ENCODE assay signal across 26 cellular contexts in the genomic region with DNA sequence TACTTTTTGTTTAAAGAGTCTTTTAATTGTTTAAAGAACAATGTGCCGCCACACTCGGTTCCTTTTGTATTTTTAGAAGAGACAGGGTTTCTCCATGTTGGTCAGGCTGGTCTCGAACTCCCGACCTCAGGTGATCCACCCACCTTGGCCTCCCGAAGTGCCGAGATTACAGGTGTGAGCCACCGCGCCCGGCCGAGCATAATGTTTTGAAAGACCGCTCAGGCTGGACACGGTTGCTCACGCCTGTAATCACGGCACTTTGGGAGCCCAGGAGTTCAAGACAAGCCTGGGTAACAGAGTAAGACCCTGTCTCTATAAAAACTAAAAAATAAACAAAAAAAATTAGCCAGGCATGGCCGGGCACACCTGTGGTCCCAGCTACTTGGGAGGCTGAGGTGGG.
"Had no signal": no experiment of that assay in that cellular context is flagged by ENCODE, and none has a peak within 500 bp of the region (broad histone marks: within the 10 kb centered on the region; RNA-seq: fewer than 3 reads in every experiment).

No MANE protein-coding gene starts in this region.

- H3K27me3 Mint-ChIP-seq: activated CD4-positive, alpha-beta T cell treated with anti-CD3 and anti-CD28 coated beads, Interleukin-2, amount 10 ng/mL, durations not matched to agents 24 days and 14 days; activated naive CD4-positive, alpha-beta T cell treated with anti-CD3 and anti-CD28 coated beads, Interleukin-2, amount 10 ng/mL, durations not matched to agents 7 days and 5 days; activated naive CD8-positive, alpha-beta T cell; activated T-helper 17 cell treated with anti-CD3 and anti-CD28 coated beads, Interleukin-2, amount 50 U/mL, for 72 hours; central memory CD8-positive, alpha-beta T cell had no signal

- DNase-seq: activated CD4-positive, alpha-beta T cell treated with anti-CD3 and anti-CD28 coated beads, Interleukin-2, amount 10 ng/mL, durations not matched to agents 24 days and 14 days; activated CD4-positive, alpha-beta T cell treated with anti-CD3 and anti-CD28 coated beads, Interleukin-2, amount 50 U/mL, for 4 hours; activated CD8-positive, alpha-beta memory T cell treated with anti-CD3 and anti-CD28 coated beads, Interleukin-2, amount 50 U/mL, for 4 hours; activated gamma-delta T cell treated with Interleukin-2 at 50 U/mL for 16 hours; activated naive CD4-positive, alpha-beta T cell treated with anti-CD3 and anti-CD28 coated beads, Interleukin-2, amount 10 ng/mL, durations not matched to agents 7 days and 5 days; activated T-cell treated with anti-CD3 and anti-CD28 coated beads for 4 hours; activated T-cell treated with anti-CD3 and anti-CD28 coated beads, Interleukin-2, amount 50 U/mL, for 72 hours; amygdala; NCI-H1105; NCI-H1417 treated with DMSO at 0.1 percent for 48 hours; NCI-H187 treated with DMSO at 0.1 percent for 48 hours; NCI-H2081; NCI-H2171 treated with DMSO at 0.1 percent for 48 hours; NCI-H226; NCI-H446 treated with DMSO at 0.1 percent for 48 hours; NCI-H524; NCI-H69; NCI-H82; SHP77 treated with DMSO at 0.1 percent for 48 hours; SK-N-SH had no signal

- H3K9me3 Mint-ChIP-seq: activated CD4-positive, alpha-beta T cell treated with anti-CD3 and anti-CD28 coated beads, Interleukin-2, amount 10 ng/mL, durations not matched to agents 24 days and 14 days; activated naive CD4-positive, alpha-beta T cell treated with anti-CD3 and anti-CD28 coated beads, Interleukin-2, amount 10 ng/mL, durations not matched to agents 7 days and 5 days; activated T-cell treated with anti-CD3 and anti-CD28 coated beads, Interleukin-2, amount 50 U/mL, for 72 hours; activated T-helper 17 cell treated with anti-CD3 and anti-CD28 coated beads, Interleukin-2, amount 50 U/mL, for 72 hours; central memory CD8-positive, alpha-beta T cell; T-helper 1 cell treated with Interleukin-12 subunit alpha and Interleukin-12 subunit beta and Interleukin-4 antibody, amounts not matched to agents 30 μg/mL and 1 μg/mL, for 36 hours; T-helper 2 cell treated with Interferon-gamma antibody and Interleukin-4, amounts not matched to agents 5 μg/mL and 100 μg/mL, for 36 hours had no signal

- H3K27ac Mint-ChIP-seq: activated CD4-positive, alpha-beta T cell treated with anti-CD3 and anti-CD28 coated beads, Interleukin-2, amount 10 ng/mL, durations not matched to agents 24 days and 14 days; activated naive CD4-positive, alpha-beta T cell treated with anti-CD3 and anti-CD28 coated beads, Interleukin-2, amount 10 ng/mL, durations not matched to agents 7 days and 5 days; T-helper 1 cell treated with Interleukin-12 subunit alpha and Interleukin-12 subunit beta and Interleukin-4 antibody, amounts not matched to agents 30 μg/mL and 1 μg/mL, for 36 hours; T-helper 2 cell treated with Interferon-gamma antibody and Interleukin-4, amounts not matched to agents 5 μg/mL and 100 μg/mL, for 36 hours had no signal

- H3K4me1 Mint-ChIP-seq: activated naive CD4-positive, alpha-beta T cell treated with anti-CD3 and anti-CD28 coated beads, Interleukin-2, amount 10 ng/mL, durations not matched to agents 7 days and 5 days had no signal

- H3K4me3 Mint-ChIP-seq: activated CD4-positive, alpha-beta T cell treated with anti-CD3 and anti-CD28 coated beads, Interleukin-2, amount 10 ng/mL, durations not matched to agents 24 days and 14 days; activated naive CD4-positive, alpha-beta T cell treated with anti-CD3 and anti-CD28 coated beads, Interleukin-2, amount 10 ng/mL, durations not matched to agents 7 days and 5 days; activated naive CD8-positive, alpha-beta T cell; activated T-cell treated with anti-CD3 and anti-CD28 coated beads, Interleukin-2, amount 50 U/mL, for 72 hours; activated T-helper 17 cell treated with anti-CD3 and anti-CD28 coated beads, Interleukin-2, amount 50 U/mL, for 72 hours; central memory CD8-positive, alpha-beta T cell; T-helper 1 cell treated with Interleukin-12 subunit alpha and Interleukin-12 subunit beta and Interleukin-4 antibody, amounts not matched to agents 30 μg/mL and 1 μg/mL, for 36 hours; T-helper 2 cell treated with Interferon-gamma antibody and Interleukin-4, amounts not matched to agents 5 μg/mL and 100 μg/mL, for 36 hours had no signal

- ATAC-seq: Panc1 had no signal
